In the genomic region with DNA sequence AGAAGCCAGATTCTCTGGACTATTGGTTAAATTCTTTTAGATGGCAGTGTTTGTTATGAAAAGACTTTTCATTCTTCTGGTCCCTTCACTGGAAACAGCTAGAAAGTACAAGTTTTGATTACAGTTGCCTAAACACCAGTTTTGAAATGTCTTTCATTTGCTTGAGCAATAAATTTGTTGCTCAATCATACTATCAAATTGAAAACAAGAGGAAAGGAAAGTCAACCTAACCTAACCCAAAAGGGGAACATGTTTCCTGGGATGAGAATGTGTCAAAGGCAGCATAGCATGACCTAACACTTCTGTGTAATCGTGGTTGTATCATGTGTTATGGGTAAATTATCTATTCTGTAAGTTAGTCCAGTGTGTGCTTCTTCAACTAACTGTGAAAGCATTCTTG, we compare ENCODE assay signal across 23 cellular contexts.
DNase-seq lines count a peak whose midpoint lies in the region; ATAC-seq and TF ChIP-seq lines count a peak whose summit lies in the region.
"Had no signal": no experiment of that assay in that cellular context is flagged by ENCODE, and none has a peak within 500 bp of the region (broad histone marks: within the 10 kb centered on the region; RNA-seq: fewer than 3 reads in every experiment).

No MANE protein-coding gene starts in this region.

- intact Hi-C loops in Right ventricle myocardium superior (cut with DNase I) (no loop called here), left ventricle myocardium inferior (cut with micrococcal nuclease) (no loop called here)

- H3K4me1 ChIP-seq in left ventricle myocardium inferior = no peaks in the 10 kb centered on the region
- H3K4me1 ChIP-seq in adipocyte (ENCODE audit: control insufficient read depth, insufficient read depth, low read length) = peaks cover 22% of the 10 kb centered on the region
- H3K4me1 ChIP-seq: tibial artery had no signal

- H3K4me3 ChIP-seq in left ventricle myocardium inferior (no peak overlapping the region), adipocyte (ENCODE audit: low read length) (peak overlapping the region; percentile 38)
- H3K4me3 ChIP-seq: left lung, mucosa of descending colon, tibial artery had no signal

- ATAC-seq in Right ventricle myocardium superior (ENCODE audit: poor library complexity) (peak; percentile 25), left lobe of liver (peak; percentile 74)
- ATAC-seq: activated CD4-positive, CD25-positive, alpha-beta regulatory T cell treated with anti-CD3 and anti-CD28 coated beads, Interleukin-2, amount 50 U/mL, for 24 hours; activated CD8-positive, alpha-beta T cell treated with anti-CD3 and anti-CD28 coated beads, Interleukin-2, amount 10 ng/mL, durations not matched to agents 7 days and 5 days; left lung; mucosa of descending colon had no signal

- H3K27me3 ChIP-seq in left ventricle myocardium inferior (ENCODE audit: low read depth) = no peaks in the 10 kb centered on the region
- no peaks in the 10 kb centered on the region for H3K27me3 ChIP-seq in adipocyte (replicated peaks; ENCODE audit: control insufficient read depth, insufficient read depth, low read length)
- H3K27me3 ChIP-seq: left lung, tibial artery had no signal

- no peaks in the 10 kb centered on the region for H3K36me3 ChIP-seq in left ventricle myocardium inferior
- no peaks in the 10 kb centered on the region for H3K36me3 ChIP-seq in adipocyte (ENCODE audit: control insufficient read depth, insufficient read depth, low read length, severe bottlenecking)
- H3K36me3 ChIP-seq: left lung, tibial artery had no signal

- no peaks in the 10 kb centered on the region for H3K9me3 ChIP-seq in left ventricle myocardium inferior (replicated peaks)
- H3K9me3 ChIP-seq in adipocyte (ENCODE audit: control insufficient read depth, low read length) = no peaks in the 10 kb centered on the region
- H3K9me3 ChIP-seq: left lung, mucosa of descending colon, tibial artery had no signal

- peak overlapping the region; percentile 62 for H3K9ac ChIP-seq in adipocyte (ENCODE audit: low read length)

- TF ChIP-seq CTCF in left ventricle myocardium inferior (IDR thresholded peaks at IDR 0.05; ENCODE audit: borderline replicate concordance) = no peak

- DNase-seq in Right ventricle myocardium superior (no peak), left ventricle myocardium inferior (no peak), adipocyte (ENCODE audit: low read depth) (peak; percentile 83), left lobe of liver (ENCODE audit: low spot score) (no peak), Ammon's horn (ENCODE audit: low spot score) (no peak), midbrain (lab: John Stamatoyannopoulos, UW) (no peak)
- no peak for DNase-seq in activated effector memory CD4-positive, alpha-beta T cell treated with Interleukin-2 at 50 U/mL for 16 hours
- no peak for DNase-seq in activated CD4-positive, alpha-beta T cell treated with anti-CD3 and anti-CD28 coated beads, Interleukin-2, amount 50 U/mL, for 48 hours
- DNase-seq: activated CD8-positive, alpha-beta T cell treated with anti-CD3 and anti-CD28 coated beads, Interleukin-2, amount 10 ng/mL, durations not matched to agents 7 days and 5 days; activated gamma-delta T cell treated with Interleukin-2 at 50 U/mL for 16 hours; amniotic stem cell; HFFc6; Kasumi-1; left lung; mucosa of descending colon; NCI-H1417 treated with DMSO at 0.1 percent for 48 hours; NCI-H2107; NCI-H446 treated with DMSO at 0.1 percent for 48 hours; NK-92 treated with Interleukin-12 subunit alpha and Interleukin-12 subunit beta, amount 100 ng/mL, for 24 hours; stimulated activated CD4-positive, alpha-beta T cell treated with anti-CD3 and anti-CD28 coated beads, Interleukin-4, amount 100 ng/mL, for 24 hours; stimulated activated naive CD4-positive, alpha-beta T cell treated with Interleukin-2 at 50 U/mL for 16 hours; tibial artery had no signal

- H3K27ac ChIP-seq in left ventricle myocardium inferior (replicated peaks) = no peak overlapping the region
- H3K27ac ChIP-seq: left lung, tibial artery had no signal
